8 cellular contexts compared by ENCODE assay signal in genomic region chr6:150865406-150866146, GRCh38. TPM values are rescaled to one million over a fixed set of nuclear protein-coding genes. Genes with fewer than 3 reads are reported as not detected.
DNase-seq lines count a peak whose midpoint lies in the region; ATAC-seq and TF ChIP-seq lines count a peak whose summit lies in the region.

TSS of gene MTHFD1L (plus strand) at chr6:150865702. CDS start at chr6:150865823, 121 bp downstream.

- CTCF ChIA-PET in BJ (lab: Yijun Ruan, JAX), result interaction anchor here (0.6 to 2.5 kb wide), 9 partner anchors 9 to 1708 kb away, joined by 3 to 10 read pairs (median 5); no protein-coding TSS in a partner anchor

- H3K4me1 ChIP-seq in endodermal cell (ENCODE audit: control insufficient read depth, insufficient read depth, low read length) (no peaks in the 10 kb centered on the region), mesodermal cell (ENCODE audit: control insufficient read depth, insufficient read depth, low read length, poor library complexity, severe bottlenecking) (peaks cover 11% of the 10 kb centered on the region)

- H3K36me3 Mint-ChIP-seq in endodermal cell (ENCODE audit: low read depth), result peaks cover 6% of the 10 kb centered on the region

- peak within 1 kb of the TSS; percentile 83 for H3K4me3 ChIP-seq in BJ (ENCODE audit: low read depth, low read length)
- H3K4me3 ChIP-seq in endodermal cell (ENCODE audit: low read length), result peak within 1 kb of the TSS; percentile 97
- peak within 1 kb of the TSS; percentile 79 for H3K4me3 ChIP-seq in mesodermal cell (ENCODE audit: extremely low read depth, insufficient read depth, low read length, poor library complexity, severe bottlenecking)

- H3K27me3 Mint-ChIP-seq in endodermal cell (ENCODE audit: insufficient read depth), result no peaks in the 10 kb centered on the region

- H3K9me3 ChIP-seq in endodermal cell (ENCODE audit: control insufficient read depth, low read length), result no peaks in the 10 kb centered on the region
- no peaks in the 10 kb centered on the region for H3K9me3 ChIP-seq in mesodermal cell (ENCODE audit: control insufficient read depth, low read length)

- TF ChIP-seq CTCF in BJ (IDR thresholded peaks at IDR 0.05; ENCODE audit: insufficient read depth, low read depth, low read length) (peak; percentile 50), endodermal cell (conservative IDR thresholded peaks at IDR 0.05) (peak; percentile 82)

- peak; percentile 45 for DNase-seq in BJ (ENCODE audit: low read depth)
- peak; percentile 74 for DNase-seq in NCI-H774 (lab: John Stamatoyannopoulos, UW)
- DNase-seq in activated CD8-positive, alpha-beta memory T cell treated with anti-CD3 and anti-CD28 coated beads for 48 hours (ENCODE audit: low read depth in 2 of 3, low spot score in 2 of 3), result peak; percentile 55 to 58 (median 57)
- DNase-seq in endodermal cell, result peak; percentile 91
- peak; percentile 49 to 68 for DNase-seq in stimulated activated CD8-positive, alpha-beta memory T cell treated with anti-CD3 and anti-CD28 coated beads, Interleukin-15, amount 100 ng/mL, for 4 hours (ENCODE audit: low read depth in 2 of 2)

- H3K27me3 ChIP-seq in BJ (ENCODE audit: control insufficient read depth, insufficient read depth, low read length), result no peaks in the 10 kb centered on the region
- H3K27me3 ChIP-seq in endodermal cell (ENCODE audit: control insufficient read depth, insufficient read depth, low read length, poor library complexity, severe bottlenecking), result no peaks in the 10 kb centered on the region

- H3K4me1 Mint-ChIP-seq in endodermal cell, result peaks cover 17% of the 10 kb centered on the region

- no peaks in the 10 kb centered on the region for H3K9me3 Mint-ChIP-seq in endodermal cell

- in situ Hi-C loops in GM18951 (cut with MboI; ENCODE audit: low sequenced_read_pairs, unreplicated experiment), result no loop called here

- no peaks in the 10 kb centered on the region for H3K36me3 ChIP-seq in BJ (ENCODE audit: control insufficient read depth, insufficient read depth, low read length)
- peaks cover 4% of the 10 kb centered on the region for H3K36me3 ChIP-seq in endodermal cell (ENCODE audit: control insufficient read depth, insufficient read depth, low read length)
- H3K36me3 ChIP-seq in mesodermal cell (ENCODE audit: control insufficient read depth, insufficient read depth, low read length), result peaks cover 12% of the 10 kb centered on the region

- peak; percentile 55 for TF ChIP-seq POLR2A in GM18951 (IDR thresholded peaks at IDR 0.05; ENCODE audit: extremely low read depth, insufficient read depth, insufficient read length)

- H3K27ac ChIP-seq in endodermal cell (ENCODE audit: low read depth, low read length) (peak within 1 kb of the TSS; percentile 96), mesodermal cell (ENCODE audit: low read depth, low read length, severe bottlenecking) (peak within 1 kb of the TSS; percentile 97)

- POLR2A ChIA-PET in BJ (lab: Charles Lee), result interaction anchor here (0.6 to 2.0 kb wide), 2 partner anchors 17 to 786 kb away, joined by 5 to 11 read pairs; no protein-coding TSS in a partner anchor

- H3K9ac ChIP-seq in endodermal cell (ENCODE audit: extremely low read depth, low read length, poor library complexity, severe bottlenecking), result peak within 1 kb of the TSS; percentile 87

- peak; percentile 74 for ATAC-seq in HG03159 (IDR thresholded peaks at IDR 0.05; ENCODE audit: unreplicated experiment)

- peak within 1 kb of the TSS; percentile 83 for H3K4me3 Mint-ChIP-seq in endodermal cell

- 0% methylated on average over 3 to 82 of the region's 82 CpGs for WGBS in endodermal cell (ENCODE audit: insufficient coverage in 1 of 2, insufficient read length in 1 of 2), 2 experiments
- WGBS in mesodermal cell (ENCODE audit: insufficient coverage in 2 of 2), 2 experiments, result 0% methylated on average over 50 to 77 of the region's 82 CpGs

- peak within 1 kb of the TSS; percentile 97 for H3K27ac Mint-ChIP-seq in endodermal cell

RNA-seq across cellular contexts. Expression of gene MTHFD1L, which starts in this region (rescaled TPM):
- polyA plus RNA-seq in BJ (2011; rRNA removed), result 58.9 and 70.7 TPM in 2 replicates
- 54.6 and 55.8 TPM in 2 replicates for polyA minus RNA-seq in BJ (2011; rRNA and poly(A)+ RNA removed)
- total RNA-seq in endodermal cell, result 10 to 100 TPM; 70.2 to 72.6 TPM
- 47.8 TPM for polyA plus RNA-seq in endodermal cell (2013, experiment 1 of 2)
- polyA plus RNA-seq in endodermal cell (2013, experiment 2 of 2), result 37.2 TPM
- polyA plus RNA-seq in mesodermal cell (2013, experiment 1 of 2), result 62.4 TPM
- polyA plus RNA-seq in mesodermal cell (2013, experiment 2 of 2), result 60.0 TPM

Comparison
In these comparisons a context has a peak if more than half of its experiments do, and no peak if none do; other contexts are left out.
1. Peak in every context shown above with its lines: DNase-seq, ATAC-seq, H3K4me3 ChIP-seq and H3K27ac ChIP-seq.